In genomic region chr6:139308936-139309603, GRCh38 we compare ENCODE assay signal across 1 cellular context.
TF ChIP-seq lines count a peak whose summit lies in the region.

No MANE protein-coding gene starts in this region.

TF ChIP-seq in HepG2, 621 proteins besides CTCF, POLR2A, EP300 and RAD21 (continued from another document and continues in another):
- TF ChIP-seq, protein P1, sequence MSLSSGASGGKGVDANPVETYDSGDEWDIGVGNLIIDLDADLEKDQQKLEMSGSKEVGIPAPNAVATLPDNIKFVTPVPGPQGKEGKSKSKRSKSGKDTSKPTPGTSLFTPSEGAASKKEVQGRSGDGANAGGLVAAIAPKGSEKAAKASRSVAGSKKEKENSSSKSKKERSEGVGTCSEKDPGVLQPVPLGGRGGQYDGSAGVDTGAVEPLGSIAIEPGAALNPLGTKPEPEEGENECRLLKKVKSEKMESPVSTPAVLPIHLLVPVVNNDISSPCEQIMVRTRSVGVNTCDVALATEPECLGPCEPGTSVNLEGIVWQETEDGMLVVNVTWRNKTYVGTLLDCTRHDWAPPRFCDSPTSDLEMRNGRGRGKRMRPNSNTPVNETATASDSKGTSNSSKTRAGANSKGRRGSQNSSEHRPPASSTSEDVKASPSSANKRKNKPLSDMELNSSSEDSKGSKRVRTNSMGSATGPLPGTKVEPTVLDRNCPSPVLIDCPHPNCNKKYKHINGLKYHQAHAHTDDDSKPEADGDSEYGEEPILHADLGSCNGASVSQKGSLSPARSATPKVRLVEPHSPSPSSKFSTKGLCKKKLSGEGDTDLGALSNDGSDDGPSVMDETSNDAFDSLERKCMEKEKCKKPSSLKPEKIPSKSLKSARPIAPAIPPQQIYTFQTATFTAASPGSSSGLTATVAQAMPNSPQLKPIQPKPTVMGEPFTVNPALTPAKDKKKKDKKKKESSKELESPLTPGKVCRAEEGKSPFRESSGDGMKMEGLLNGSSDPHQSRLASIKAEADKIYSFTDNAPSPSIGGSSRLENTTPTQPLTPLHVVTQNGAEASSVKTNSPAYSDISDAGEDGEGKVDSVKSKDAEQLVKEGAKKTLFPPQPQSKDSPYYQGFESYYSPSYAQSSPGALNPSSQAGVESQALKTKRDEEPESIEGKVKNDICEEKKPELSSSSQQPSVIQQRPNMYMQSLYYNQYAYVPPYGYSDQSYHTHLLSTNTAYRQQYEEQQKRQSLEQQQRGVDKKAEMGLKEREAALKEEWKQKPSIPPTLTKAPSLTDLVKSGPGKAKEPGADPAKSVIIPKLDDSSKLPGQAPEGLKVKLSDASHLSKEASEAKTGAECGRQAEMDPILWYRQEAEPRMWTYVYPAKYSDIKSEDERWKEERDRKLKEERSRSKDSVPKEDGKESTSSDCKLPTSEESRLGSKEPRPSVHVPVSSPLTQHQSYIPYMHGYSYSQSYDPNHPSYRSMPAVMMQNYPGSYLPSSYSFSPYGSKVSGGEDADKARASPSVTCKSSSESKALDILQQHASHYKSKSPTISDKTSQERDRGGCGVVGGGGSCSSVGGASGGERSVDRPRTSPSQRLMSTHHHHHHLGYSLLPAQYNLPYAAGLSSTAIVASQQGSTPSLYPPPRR (CRISPR knock-in tag; IDR thresholded peaks at IDR 0.05; ENCODE audit: borderline replicate concordance) = no peak
- no peak for TF ChIP-seq MAZ (IDR thresholded peaks at IDR 0.05; ENCODE audit: borderline replicate concordance, low read depth, low read length)
- TF ChIP-seq MAZ (CRISPR knock-in tag; IDR thresholded peaks at IDR 0.05; ENCODE audit: low read depth) = no peak
- peak; percentile 83 for TF ChIP-seq ELF3 (CRISPR knock-in tag; IDR thresholded peaks at IDR 0.05)
- no peak for TF ChIP-seq GLI4 (CRISPR knock-in tag; IDR thresholded peaks at IDR 0.05; ENCODE audit: borderline replicate concordance)
- no peak for TF ChIP-seq ZKSCAN5 (CRISPR knock-in tag; IDR thresholded peaks at IDR 0.05)
- no peak for TF ChIP-seq PHF5A (CRISPR knock-in tag; IDR thresholded peaks at IDR 0.05; ENCODE audit: low read depth, unreplicated experiment)
- no peak for TF ChIP-seq MED8 (CRISPR knock-in tag; IDR thresholded peaks at IDR 0.05; ENCODE audit: insufficient replicate concordance)
- no peak for TF ChIP-seq ZBTB3 (CRISPR knock-in tag; IDR thresholded peaks at IDR 0.05; ENCODE audit: borderline replicate concordance, low read depth)
- no peak for TF ChIP-seq ZNF766 (CRISPR knock-in tag; IDR thresholded peaks at IDR 0.05; ENCODE audit: borderline replicate concordance)
- no peak for TF ChIP-seq ZC3H4 (CRISPR knock-in tag; IDR thresholded peaks at IDR 0.05; ENCODE audit: borderline replicate concordance)
- peak; percentile 25; the same call in 1 of the 2 replicates for TF ChIP-seq FOXJ3 (CRISPR knock-in tag; IDR thresholded peaks at IDR 0.05; ENCODE audit: borderline replicate concordance)
- peak; percentile 56; the same call in 1 of the 2 replicates for TF ChIP-seq NR2F2 (IDR thresholded peaks at IDR 0.05; ENCODE audit: borderline replicate concordance, low read depth)
- TF ChIP-seq ZNF841 (CRISPR knock-in tag; IDR thresholded peaks at IDR 0.05; ENCODE audit: borderline replicate concordance) = no peak
- no peak for TF ChIP-seq MAFG (CRISPR knock-in tag; IDR thresholded peaks at IDR 0.05)
- no peak; the same call in 1 of the 2 replicates for TF ChIP-seq JUNB (CRISPR knock-in tag; IDR thresholded peaks at IDR 0.05; ENCODE audit: borderline replicate concordance)
- TF ChIP-seq ZNF776 (CRISPR knock-in tag; IDR thresholded peaks at IDR 0.05) = no peak
- TF ChIP-seq HDAC2 (CRISPR knock-in tag; IDR thresholded peaks at IDR 0.05) = peak; percentile 58
- no peak for TF ChIP-seq ZNF235 (CRISPR knock-in tag; IDR thresholded peaks at IDR 0.05; ENCODE audit: borderline replicate concordance)
- peak; percentile 54; the same call in 1 of the 2 replicates for TF ChIP-seq ISL2 (CRISPR knock-in tag; IDR thresholded peaks at IDR 0.05)
- no peak for TF ChIP-seq BRD4 (CRISPR knock-in tag; IDR thresholded peaks at IDR 0.05)
- no peak for TF ChIP-seq RFXANK (CRISPR knock-in tag; IDR thresholded peaks at IDR 0.05)
- TF ChIP-seq SP4 (CRISPR knock-in tag; IDR thresholded peaks at IDR 0.05) = no peak
- no peak for TF ChIP-seq HMGXB4 (CRISPR knock-in tag; IDR thresholded peaks at IDR 0.05; ENCODE audit: borderline replicate concordance in 1 of 2, low read depth in 1 of 2)
- TF ChIP-seq, protein P2, sequence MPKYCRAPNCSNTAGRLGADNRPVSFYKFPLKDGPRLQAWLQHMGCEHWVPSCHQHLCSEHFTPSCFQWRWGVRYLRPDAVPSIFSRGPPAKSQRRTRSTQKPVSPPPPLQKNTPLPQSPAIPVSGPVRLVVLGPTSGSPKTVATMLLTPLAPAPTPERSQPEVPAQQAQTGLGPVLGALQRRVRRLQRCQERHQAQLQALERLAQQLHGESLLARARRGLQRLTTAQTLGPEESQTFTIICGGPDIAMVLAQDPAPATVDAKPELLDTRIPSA (CRISPR knock-in tag; IDR thresholded peaks at IDR 0.05; ENCODE audit: borderline replicate concordance) = no peak
- TF ChIP-seq ZNF652 (CRISPR knock-in tag; IDR thresholded peaks at IDR 0.05; ENCODE audit: borderline replicate concordance, low read depth) = no peak
- TF ChIP-seq, protein P3, sequence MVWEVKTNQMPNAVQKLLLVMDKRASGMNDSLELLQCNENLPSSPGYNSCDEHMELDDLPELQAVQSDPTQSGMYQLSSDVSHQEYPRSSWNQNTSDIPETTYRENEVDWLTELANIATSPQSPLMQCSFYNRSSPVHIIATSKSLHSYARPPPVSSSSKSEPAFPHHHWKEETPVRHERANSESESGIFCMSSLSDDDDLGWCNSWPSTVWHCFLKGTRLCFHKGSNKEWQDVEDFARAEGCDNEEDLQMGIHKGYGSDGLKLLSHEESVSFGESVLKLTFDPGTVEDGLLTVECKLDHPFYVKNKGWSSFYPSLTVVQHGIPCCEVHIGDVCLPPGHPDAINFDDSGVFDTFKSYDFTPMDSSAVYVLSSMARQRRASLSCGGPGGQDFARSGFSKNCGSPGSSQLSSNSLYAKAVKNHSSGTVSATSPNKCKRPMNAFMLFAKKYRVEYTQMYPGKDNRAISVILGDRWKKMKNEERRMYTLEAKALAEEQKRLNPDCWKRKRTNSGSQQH (CRISPR knock-in tag; IDR thresholded peaks at IDR 0.05; ENCODE audit: low read depth) = no peak
- TF ChIP-seq ZFX (CRISPR knock-in tag; IDR thresholded peaks at IDR 0.05; ENCODE audit: low read depth) = peak; percentile 46; the same call in 1 of the 2 replicates
- TF ChIP-seq NFE2 (CRISPR knock-in tag; IDR thresholded peaks at IDR 0.05) = no peak
- 0 out of 2 replicates have a peak, but pooled peaks have one; percentile 55 for TF ChIP-seq KAT8 (CRISPR knock-in tag; IDR thresholded peaks at IDR 0.05)
- TF ChIP-seq ZNF83 (CRISPR knock-in tag; IDR thresholded peaks at IDR 0.05; ENCODE audit: borderline replicate concordance) = no peak
- no peak for TF ChIP-seq NONO (IDR thresholded peaks at IDR 0.05)
- peak; percentile 39; the same call in 1 of the 2 replicates for TF ChIP-seq NONO (CRISPR knock-in tag; conservative IDR thresholded peaks at IDR 0.05)
- TF ChIP-seq THAP11 (CRISPR knock-in tag; IDR thresholded peaks at IDR 0.05) = peak; percentile 63; the same call in 1 of the 2 replicates
- TF ChIP-seq, protein P4, sequence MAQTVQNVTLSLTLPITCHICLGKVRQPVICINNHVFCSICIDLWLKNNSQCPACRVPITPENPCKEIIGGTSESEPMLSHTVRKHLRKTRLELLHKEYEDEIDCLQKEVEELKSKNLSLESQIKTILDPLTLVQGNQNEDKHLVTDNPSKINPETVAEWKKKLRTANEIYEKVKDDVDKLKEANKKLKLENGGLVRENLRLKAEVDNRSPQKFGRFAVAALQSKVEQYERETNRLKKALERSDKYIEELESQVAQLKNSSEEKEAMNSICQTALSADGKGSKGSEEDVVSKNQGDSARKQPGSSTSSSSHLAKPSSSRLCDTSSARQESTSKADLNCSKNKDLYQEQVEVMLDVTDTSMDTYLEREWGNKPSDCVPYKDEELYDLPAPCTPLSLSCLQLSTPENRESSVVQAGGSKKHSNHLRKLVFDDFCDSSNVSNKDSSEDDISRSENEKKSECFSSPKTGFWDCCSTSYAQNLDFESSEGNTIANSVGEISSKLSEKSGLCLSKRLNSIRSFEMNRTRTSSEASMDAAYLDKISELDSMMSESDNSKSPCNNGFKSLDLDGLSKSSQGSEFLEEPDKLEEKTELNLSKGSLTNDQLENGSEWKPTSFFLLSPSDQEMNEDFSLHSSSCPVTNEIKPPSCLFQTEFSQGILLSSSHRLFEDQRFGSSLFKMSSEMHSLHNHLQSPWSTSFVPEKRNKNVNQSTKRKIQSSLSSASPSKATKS (CRISPR knock-in tag; IDR thresholded peaks at IDR 0.05) = no peak
- TF ChIP-seq, protein P5, sequence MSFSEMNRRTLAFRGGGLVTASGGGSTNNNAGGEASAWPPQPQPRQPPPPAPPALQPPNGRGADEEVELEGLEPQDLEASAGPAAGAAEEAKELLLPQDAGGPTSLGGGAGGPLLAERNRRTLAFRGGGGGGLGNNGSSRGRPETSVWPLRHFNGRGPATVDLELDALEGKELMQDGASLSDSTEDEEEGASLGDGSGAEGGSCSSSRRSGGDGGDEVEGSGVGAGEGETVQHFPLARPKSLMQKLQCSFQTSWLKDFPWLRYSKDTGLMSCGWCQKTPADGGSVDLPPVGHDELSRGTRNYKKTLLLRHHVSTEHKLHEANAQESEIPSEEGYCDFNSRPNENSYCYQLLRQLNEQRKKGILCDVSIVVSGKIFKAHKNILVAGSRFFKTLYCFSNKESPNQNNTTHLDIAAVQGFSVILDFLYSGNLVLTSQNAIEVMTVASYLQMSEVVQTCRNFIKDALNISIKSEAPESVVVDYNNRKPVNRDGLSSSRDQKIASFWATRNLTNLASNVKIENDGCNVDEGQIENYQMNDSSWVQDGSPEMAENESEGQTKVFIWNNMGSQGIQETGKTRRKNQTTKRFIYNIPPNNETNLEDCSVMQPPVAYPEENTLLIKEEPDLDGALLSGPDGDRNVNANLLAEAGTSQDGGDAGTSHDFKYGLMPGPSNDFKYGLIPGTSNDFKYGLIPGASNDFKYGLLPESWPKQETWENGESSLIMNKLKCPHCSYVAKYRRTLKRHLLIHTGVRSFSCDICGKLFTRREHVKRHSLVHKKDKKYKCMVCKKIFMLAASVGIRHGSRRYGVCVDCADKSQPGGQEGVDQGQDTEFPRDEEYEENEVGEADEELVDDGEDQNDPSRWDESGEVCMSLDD (CRISPR knock-in tag; IDR thresholded peaks at IDR 0.05; ENCODE audit: borderline replicate concordance) = no peak
- no peak for TF ChIP-seq HES4 (CRISPR knock-in tag; IDR thresholded peaks at IDR 0.05; ENCODE audit: borderline replicate concordance)
- TF ChIP-seq ZNF407 (CRISPR knock-in tag; IDR thresholded peaks at IDR 0.05; ENCODE audit: not compliant biosample characterization) = no peak
- TF ChIP-seq GFI1 (CRISPR knock-in tag; IDR thresholded peaks at IDR 0.05; ENCODE audit: borderline replicate concordance) = peak; percentile 97
